8 cellular contexts compared by ENCODE assay signal in the genomic region with DNA sequence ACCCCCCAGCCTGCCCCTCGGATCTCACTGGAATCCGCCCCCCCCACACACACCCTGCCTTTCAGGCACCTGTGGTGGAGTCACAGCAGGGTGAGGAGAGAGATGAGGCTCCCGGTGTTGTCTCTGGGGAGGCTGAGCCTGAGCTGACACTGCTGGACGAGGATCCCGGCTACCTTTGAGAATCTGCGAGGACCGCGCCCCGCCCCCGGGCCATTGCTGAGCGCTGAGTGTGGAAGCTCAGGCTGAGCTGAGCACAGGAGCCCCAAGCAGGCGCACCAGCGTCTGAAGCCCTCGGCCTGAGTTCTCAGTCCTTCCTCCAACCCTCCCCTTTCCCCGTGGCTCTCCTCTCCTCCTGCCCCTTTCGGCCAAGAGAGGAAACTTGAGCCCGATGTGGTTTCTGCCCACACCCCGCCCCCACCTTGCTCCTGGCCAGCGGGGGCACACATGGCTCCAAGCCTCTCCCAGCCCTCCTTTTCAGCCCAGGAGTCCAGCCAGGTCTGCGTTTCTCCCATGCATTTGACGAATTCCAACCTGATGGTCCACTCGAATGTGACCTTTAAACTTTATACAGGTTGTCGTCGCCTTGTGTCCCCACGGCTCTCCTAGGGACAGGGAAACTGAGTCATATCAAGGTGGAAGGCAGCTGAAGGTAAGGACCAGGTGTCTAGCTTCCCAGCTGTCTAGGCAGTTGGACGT. TPM values are rescaled to one million over a fixed set of nuclear protein-coding genes. Genes with fewer than 3 reads are reported as not detected.
DNase-seq lines count a peak whose midpoint lies in the region; ATAC-seq and TF ChIP-seq lines count a peak whose summit lies in the region.

A gene (minus strand): TSS at position 284 of the 696 bp plus-strand sequence. CDS start 5,767 bp downstream, outside the sequence.

- H3K4me1 ChIP-seq in heart right ventricle = peaks cover 0 to 45% (median 8%) of the 10 kb centered on the region in 9 donors
- H3K4me1 ChIP-seq in prostate gland (replicated peaks) = no peaks in the 10 kb centered on the region

- H3K27ac ChIP-seq in heart right ventricle = peak within 1 kb of the TSS in 2 of 10 donors; percentile 4 to 76
- H3K27ac ChIP-seq in prostate gland = no peak within 1 kb of the TSS

- peaks cover 24% of the 10 kb centered on the region for H3K4me1 Mint-ChIP-seq in activated naive CD4-positive, alpha-beta T cell treated with anti-CD3 and anti-CD28 coated beads, Interleukin-2, amount 10 ng/mL, durations not matched to agents 7 days and 5 days

- CTCF ChIA-PET in activated naive CD4-positive, alpha-beta T cell treated with anti-CD3 and anti-CD28 coated beads, Interleukin-2, amount 10 ng/mL, durations not matched to agents 7 days and 5 days (lab: Charles Lee) = interaction anchor here (0.6 to 2.2 kb wide), 5 partner anchors 8 to 77 kb away, joined by 3 to 13 read pairs (median 4); no protein-coding TSS in a partner anchor

- peak; percentile 71 for DNase-seq in activated CD8-positive, alpha-beta memory T cell treated with anti-CD3 and anti-CD28 coated beads, Interleukin-2, amount 50 U/mL, for 48 hours
- DNase-seq in activated CD8-positive, alpha-beta memory T cell treated with anti-CD3 and anti-CD28 coated beads, Interleukin-2, amount 50 U/mL, for 4 hours = no peak
- DNase-seq in NCI-H345 treated with DMSO at 0.1 percent for 48 hours (lab: John Stamatoyannopoulos, UW; ENCODE audit: unreplicated experiment) = peak; percentile 39
- DNase-seq in activated naive CD4-positive, alpha-beta T cell treated with anti-CD3 and anti-CD28 coated beads, Interleukin-2, amount 10 ng/mL, durations not matched to agents 7 days and 5 days = peak; percentile 52
- peak in 1 of 2 donors; percentile 34 for DNase-seq in heart right ventricle
- peak; percentile 30 for DNase-seq in prostate gland (ENCODE audit: low spot score)

- H3K27me3 ChIP-seq in heart right ventricle = peaks cover 7 to 49% (median 31%) of the 10 kb centered on the region in 7 donors
- no peaks in the 10 kb centered on the region for H3K27me3 ChIP-seq in prostate gland (replicated peaks; ENCODE audit: insufficient read depth)

- WGBS in heart right ventricle, 2 donors = 5 to 7% methylated on average over 26 of the region's 26 CpGs
- 9% methylated on average over 26 of the region's 26 CpGs for WGBS in prostate gland

- ATAC-seq in heart right ventricle (peak; percentile 48 to 68 (median 60)), GM18519 (IDR thresholded peaks at IDR 0.05; ENCODE audit: low FRiP score, unreplicated experiment) (no peak), HG02973 (IDR thresholded peaks at IDR 0.05; ENCODE audit: unreplicated experiment) (no peak)

- no peak within 1 kb of the TSS for H3K27ac Mint-ChIP-seq in activated naive CD4-positive, alpha-beta T cell treated with anti-CD3 and anti-CD28 coated beads, Interleukin-2, amount 10 ng/mL, durations not matched to agents 7 days and 5 days

- H3K9me3 Mint-ChIP-seq in activated naive CD4-positive, alpha-beta T cell treated with anti-CD3 and anti-CD28 coated beads, Interleukin-2, amount 10 ng/mL, durations not matched to agents 7 days and 5 days = no peaks in the 10 kb centered on the region

- H3K36me3 ChIP-seq in heart right ventricle = no peaks in the 10 kb centered on the region
- H3K36me3 ChIP-seq in prostate gland = no peaks in the 10 kb centered on the region

- no peaks in the 10 kb centered on the region for H3K9me3 ChIP-seq in heart right ventricle
- H3K9me3 ChIP-seq in prostate gland = no peaks in the 10 kb centered on the region

- peaks cover 91% of the 10 kb centered on the region for H3K27me3 Mint-ChIP-seq in activated naive CD4-positive, alpha-beta T cell treated with anti-CD3 and anti-CD28 coated beads, Interleukin-2, amount 10 ng/mL, durations not matched to agents 7 days and 5 days

- no peak for TF ChIP-seq CTCF in heart right ventricle (IDR thresholded peaks at IDR 0.05)
- TF ChIP-seq CTCF in prostate gland (IDR thresholded peaks at IDR 0.05) = peak in 1 of 4 experiments; percentile 11

- no peak for TF ChIP-seq POLR2A in prostate gland (IDR thresholded peaks at IDR 0.05)

- intact Hi-C loops in heart right ventricle (cut with DNase I) (no loop called here), prostate gland (cut with DNase I) (no loop called here)

- no peak within 1 kb of the TSS for H3K4me3 Mint-ChIP-seq in activated naive CD4-positive, alpha-beta T cell treated with anti-CD3 and anti-CD28 coated beads, Interleukin-2, amount 10 ng/mL, durations not matched to agents 7 days and 5 days

- H3K4me3 ChIP-seq in heart right ventricle (peak within 1 kb of the TSS in 7 of 10 donors; percentile 22 to 49 (median 31)), prostate gland (no peak within 1 kb of the TSS)

- H3K36me3 Mint-ChIP-seq in activated naive CD4-positive, alpha-beta T cell treated with anti-CD3 and anti-CD28 coated beads, Interleukin-2, amount 10 ng/mL, durations not matched to agents 7 days and 5 days = no peaks in the 10 kb centered on the region

RNA-seq across cellular contexts. Expression of the gene that starts here (rescaled TPM):
- total RNA-seq in heart right ventricle = 1 to 10 TPM in 1 of 10 donors, under 1 TPM in 8, not detected in 1; 0.17 to 1.4 (median 0.50) TPM
- polyA plus RNA-seq in heart right ventricle = under 1 TPM in 1 of 2 donors, not detected in 1; 0.28 TPM
- total RNA-seq in prostate gland = 1 to 10 TPM in 1 of 2 donors, not detected in 1; 1.1 TPM

Comparison
In these comparisons a context has a peak if more than half of its experiments do, and no peak if none do; other contexts are left out.
1. ATAC-seq: peak in heart right ventricle (8 of 8); none in GM18519 (single experiment) and HG02973 (single experiment).
2. H3K4me3 ChIP-seq: peak in heart right ventricle (7 of 10); none in prostate gland (0 of 2).